Comparison of ENCODE assay signal across 17 cellular contexts in genomic region chr10:86290933-86291615, GRCh38.
A peak's percentile ranks its signal among the peaks of the same experiment; 100 is the strongest.
DNase-seq lines count a peak whose midpoint lies in the region; ATAC-seq and TF ChIP-seq lines count a peak whose summit lies in the region.
"Had no signal": no experiment of that assay in that cellular context is flagged by ENCODE, and none has a peak within 500 bp of the region (broad histone marks: within the 10 kb centered on the region; RNA-seq: fewer than 3 reads in every experiment).

No MANE protein-coding gene starts in this region.

- no peaks in the 10 kb centered on the region for H3K27me3 ChIP-seq in right cardiac atrium (ENCODE audit: control insufficient read depth, insufficient read depth)
- H3K27me3 ChIP-seq: esophagus squamous epithelium, uterus had no signal

- 79% methylated on average over 9 of the region's 9 CpGs for WGBS in right cardiac atrium

- H3K9me3 ChIP-seq in right cardiac atrium (ENCODE audit: control insufficient read depth, low read length): no peaks in the 10 kb centered on the region
- H3K9me3 ChIP-seq: esophagus squamous epithelium, gastroesophageal sphincter, uterus had no signal

- DNase-seq in Right ventricle myocardium inferior (ENCODE audit: missing footprints): no peak
- no peak for DNase-seq in right cardiac atrium
- peak; percentile 30 for DNase-seq in activated CD8-positive, alpha-beta memory T cell treated with anti-CD3 and anti-CD28 coated beads, Interleukin-2, amount 50 U/mL, for 48 hours
- peak; percentile 68 for DNase-seq in mesenteric fat pad (ENCODE audit: low spot score)
- peak; percentile 26 for DNase-seq in ureter (ENCODE audit: low spot score)
- no peak for DNase-seq in NCI-H146 treated with DMSO at 0.1 percent for 48 hours (lab: John Stamatoyannopoulos, UW; ENCODE audit: unreplicated experiment)
- DNase-seq in cortex of kidney (lab: John Stamatoyannopoulos, UW): no peak
- DNase-seq: activated CD4-positive, alpha-beta T cell treated with anti-CD3 and anti-CD28 coated beads, Interleukin-2, amount 50 U/mL, for 4 hours; EL; esophagus squamous epithelium; GOT3; NCI-H1436 treated with DMSO at 0.1 percent for 48 hours; NCI-H510A treated with DMSO at 0.1 percent for 48 hours; NK-92 treated with Interleukin-12 subunit alpha and Interleukin-12 subunit beta, amount 100 ng/mL, for 24 hours had no signal

- no peak overlapping the region for H3K4me3 ChIP-seq in right cardiac atrium (ENCODE audit: low read length)
- H3K4me3 ChIP-seq: esophagus squamous epithelium, gastroesophageal sphincter, uterus had no signal

- intact Hi-C loops in Right ventricle myocardium inferior (cut with DNase I) (no loop called here), right cardiac atrium (cut with DNase I) (no loop called here)

- ATAC-seq in Right ventricle myocardium inferior (peak; percentile 14), right cardiac atrium (no peak), GM18505 (IDR thresholded peaks at IDR 0.05; ENCODE audit: unreplicated experiment) (no peak)
- ATAC-seq: gastroesophageal sphincter had no signal

- H3K27ac ChIP-seq in right cardiac atrium (ENCODE audit: low read length): no peak overlapping the region
- H3K27ac ChIP-seq: esophagus squamous epithelium, gastroesophageal sphincter, uterus had no signal

- H3K4me1 ChIP-seq in right cardiac atrium (ENCODE audit: control insufficient read depth, insufficient read depth, low read length): no peaks in the 10 kb centered on the region
- H3K4me1 ChIP-seq: esophagus squamous epithelium, gastroesophageal sphincter, uterus had no signal

- TF ChIP-seq POLR2A in GM18505 (IDR thresholded peaks at IDR 0.05; ENCODE audit: borderline replicate concordance, extremely low read depth, insufficient read depth, insufficient read length): no peak

Comparison
In these comparisons a context has a peak if more than half of its experiments do, and no peak if none do; other contexts are left out.
1. DNase-seq: peak in activated CD8-positive, alpha-beta memory T cell treated with anti-CD3 and anti-CD28 coated beads, Interleukin-2, amount 50 U/mL, for 48 hours (single experiment), mesenteric fat pad (single experiment) and ureter (single experiment); none in Right ventricle myocardium inferior (single experiment), right cardiac atrium (0 of 3), NCI-H146 treated with DMSO at 0.1 percent for 48 hours (single experiment) and cortex of kidney (single experiment).